9 cellular contexts compared by ENCODE assay signal in genomic region chr7:74203157-74203556, GRCh38. TPM values are rescaled to one million over a fixed set of nuclear protein-coding genes. Genes with fewer than 3 reads are reported as not detected.
DNase-seq lines count a peak whose midpoint lies in the region; ATAC-seq, FAIRE-seq and TF ChIP-seq lines count a peak whose summit lies in the region.
"Had no signal": no experiment of that assay in that cellular context is flagged by ENCODE, and none has a peak within 500 bp of the region (broad histone marks: within the 10 kb centered on the region; RNA-seq: fewer than 3 reads in every experiment).

No MANE protein-coding gene starts in this region.

- no peaks in the 10 kb centered on the region for H3K9me3 Mint-ChIP-seq in GM23338

- no peaks in the 10 kb centered on the region for H3K9me3 ChIP-seq in small intestine (ENCODE audit: control insufficient read depth, low read depth)
- H3K9me3 ChIP-seq: heart left ventricle had no signal

- DNase-seq in AG09319 (ENCODE audit: extremely low read depth, low read depth) (no peak), GM23338 (ENCODE audit: low spot score) (peak; percentile 82), SK-MEL-5 (ENCODE audit: low read depth, low spot score) (peak; percentile 77), fibroblast of the aortic adventitia (ENCODE audit: low read depth) (peak; percentile 67), small intestine (peak; percentile 66), NCI-H1436 (lab: John Stamatoyannopoulos, UW) (no peak)
- no peak for DNase-seq in stimulated activated CD4-positive, alpha-beta T cell treated with anti-CD3 and anti-CD28 coated beads, Interleukin-1b, Interleukin-23, amount 100 ng/mL, for 48 hours

- H3K4me1 Mint-ChIP-seq in GM23338 = peaks cover 4% of the 10 kb centered on the region; the same call in 2 of the 3 replicates

- H3K4me2 ChIP-seq in GM23338 = no peak overlapping the region

- H3F3A ChIP-seq in GM23338 (replicated peaks; ENCODE audit: low read depth) = peaks cover 22% of the 10 kb centered on the region

- H3K27ac ChIP-seq in GM23338 (ENCODE audit: low read depth) = no peak overlapping the region
- H3K27ac ChIP-seq in small intestine (ENCODE audit: low read depth in 1 of 2, low read length in 1 of 2) = no peak overlapping the region

- no peak overlapping the region for H2AFZ ChIP-seq in GM23338

- TF ChIP-seq CTCF in AG09319 (IDR thresholded peaks at IDR 0.05; ENCODE audit: low read depth, low read length) (peak; percentile 68), GM23338 (conservative IDR thresholded peaks at IDR 0.05; ENCODE audit: low read depth in 2 of 2) (peak; percentile 69 to 76), fibroblast of the aortic adventitia (IDR thresholded peaks at IDR 0.05; ENCODE audit: insufficient read depth, low read length) (peak; percentile 67)

- peaks cover 16% of the 10 kb centered on the region for H3K27me3 Mint-ChIP-seq in GM23338 (ENCODE audit: insufficient read depth, low read depth, poor library complexity)

- no peaks in the 10 kb centered on the region for H3K9me2 ChIP-seq in GM23338 (ENCODE audit: insufficient read depth)

- H3K79me2 ChIP-seq in GM23338 (replicated peaks; ENCODE audit: insufficient read depth) = no peaks in the 10 kb centered on the region

- H3K4me3 Mint-ChIP-seq in GM23338 = no peak overlapping the region

- H3K27ac Mint-ChIP-seq in GM23338 = no peak overlapping the region

- no peak overlapping the region for H3K4me3 ChIP-seq in GM23338
- no peak overlapping the region for H3K4me3 ChIP-seq in fibroblast of the aortic adventitia (ENCODE audit: low read depth, low read length)
- H3K4me3 ChIP-seq in small intestine (ENCODE audit: low read depth in 1 of 2, low read length in 2 of 2) = no peak overlapping the region
- H3K4me3 ChIP-seq: heart left ventricle had no signal

- no peaks in the 10 kb centered on the region for H3K36me3 ChIP-seq in GM23338 (ENCODE audit: insufficient read depth)
- H3K36me3 ChIP-seq in small intestine (ENCODE audit: control insufficient read depth in 2 of 2, insufficient read depth in 2 of 2, low read length in 2 of 2) = no peaks in the 10 kb centered on the region

- no peaks in the 10 kb centered on the region; the same call in 1 of the 2 replicates for H4K20me1 ChIP-seq in GM23338 (replicated peaks; ENCODE audit: insufficient read depth)

- 8 to 49% (median 19%) methylated on average over 10 of the region's 10 CpGs for WGBS in small intestine, 3 donors

- no peaks in the 10 kb centered on the region for H3K27me3 ChIP-seq in GM23338 (ENCODE audit: insufficient read depth)
- H3K27me3 ChIP-seq in small intestine (ENCODE audit: control insufficient read depth in 2 of 2, insufficient read depth in 2 of 2, low read length in 2 of 2) = no peaks in the 10 kb centered on the region
- H3K27me3 ChIP-seq: heart left ventricle had no signal

- ATAC-seq in GM23338 = peak; percentile 16
- ATAC-seq in GM19324 (IDR thresholded peaks at IDR 0.05; ENCODE audit: low FRiP score, unreplicated experiment) = no peak

- in situ Hi-C loops in SK-MEL-5 (cut with HindIII; ENCODE audit: low pct_unique_long_range_greater_than_20kb, low sequenced_read_pairs) = no loop called here

- H3K4me1 ChIP-seq in GM23338 (ENCODE audit: insufficient read depth) = no peaks in the 10 kb centered on the region
- no peaks in the 10 kb centered on the region for H3K4me1 ChIP-seq in small intestine (ENCODE audit: control insufficient read depth in 2 of 2, insufficient read depth in 1 of 2, low read depth in 1 of 2, low read length in 1 of 2)

- H3K36me3 Mint-ChIP-seq in GM23338 (ENCODE audit: low read depth) = no peaks in the 10 kb centered on the region

- FAIRE-seq in small intestine (lab: Jason Lieb, UNC) = no peak

TF ChIP-seq in GM23338, 12 proteins besides CTCF, POLR2A, EP300 and RAD21:
- TF ChIP-seq POLR2AphosphoS5 (IDR thresholded peaks at IDR 0.05; ENCODE audit: low read depth) = no peak
- TF ChIP-seq EZH2 (IDR thresholded peaks at IDR 0.05; ENCODE audit: low read depth, unreplicated experiment) = no peak
- TF ChIP-seq REST (IDR thresholded peaks at IDR 0.05; ENCODE audit: unreplicated experiment) = no peak
- no peak for TF ChIP-seq ETS1 (IDR thresholded peaks at IDR 0.05)

RNA-seq across cellular contexts. Expression of gene LAT2, which starts 6.6 kb away (rescaled TPM):
- total RNA-seq in GM23338 (2014; rRNA removed; shearing (Covaris generic)) = 0.08 TPM in 1 of 2 replicates, not detected in the other
- polyA plus RNA-seq in GM23338 (2016; fragmentation: Nextera tagmentation; extraction: Ambion mirVana) (0.94 and 1.5 TPM in 2 replicates), small intestine (1 to 10 TPM; 2.9 to 5.9 (median 5.8) TPM)
- 0.48 and 1.3 TPM in 2 replicates for total RNA-seq in SK-MEL-5 (2014; rRNA removed; shearing (Covaris generic))
- 0.42 and 3.0 TPM in 2 replicates for polyA plus RNA-seq in SK-MEL-5 (2015; cell fraction: cytosol; rRNA removed)
- 1.6 and 1.8 TPM in 2 replicates for polyA plus RNA-seq in SK-MEL-5 (2015; cell fraction: nucleus; rRNA removed)
- 0.18 TPM in 1 of 2 replicates, not detected in the other for total RNA-seq in fibroblast of the aortic adventitia (ENCODE audit: low replicate concordance)

RNA-seq across cellular contexts. Expression of gene EIF4H, which starts 29.0 kb away (rescaled TPM):
- total RNA-seq in GM23338 (2014; rRNA removed; shearing (Covaris generic)) = 298 and 309 TPM in 2 replicates
- polyA plus RNA-seq in GM23338 (2016; fragmentation: Nextera tagmentation; extraction: Ambion mirVana) (183 and 197 TPM in 2 replicates), small intestine (100 to 1,000 TPM; 158 to 229 (median 162) TPM)
- total RNA-seq in SK-MEL-5 (2014; rRNA removed; shearing (Covaris generic)) = 326 and 351 TPM in 2 replicates
- 323 and 367 TPM in 2 replicates for polyA plus RNA-seq in SK-MEL-5 (2015; cell fraction: cytosol; rRNA removed)
- 130 and 160 TPM in 2 replicates for polyA plus RNA-seq in SK-MEL-5 (2015; cell fraction: nucleus; rRNA removed)
- total RNA-seq in fibroblast of the aortic adventitia (ENCODE audit: low replicate concordance) = 198 and 225 TPM in 2 replicates

RNA-seq across cellular contexts. Expression of gene RFC2, which starts 51.0 kb away (rescaled TPM):
- total RNA-seq in GM23338 (2014; rRNA removed; shearing (Covaris generic)) = 62.4 and 75.2 TPM in 2 replicates
- polyA plus RNA-seq in GM23338 (2016; fragmentation: Nextera tagmentation; extraction: Ambion mirVana) (55.3 and 56.4 TPM in 2 replicates), small intestine (10 to 100 TPM in 2 of 3 donors, 1 to 10 TPM in 1; 5.4 to 27.1 (median 12.2) TPM)
- 51.0 and 55.7 TPM in 2 replicates for total RNA-seq in SK-MEL-5 (2014; rRNA removed; shearing (Covaris generic))
- polyA plus RNA-seq in SK-MEL-5 (2015; cell fraction: cytosol; rRNA removed) = 53.3 and 58.9 TPM in 2 replicates
- polyA plus RNA-seq in SK-MEL-5 (2015; cell fraction: nucleus; rRNA removed) = 12.2 and 12.4 TPM in 2 replicates
- 2.5 and 39.0 TPM in 2 replicates for total RNA-seq in fibroblast of the aortic adventitia (ENCODE audit: low replicate concordance)

Comparison
In these comparisons a context has a peak if more than half of its experiments do, and no peak if none do; other contexts are left out.
1. DNase-seq: peak in GM23338 (single experiment), SK-MEL-5 (single experiment), fibroblast of the aortic adventitia (single experiment) and small intestine (single experiment); none in AG09319 (single experiment), stimulated activated CD4-positive, alpha-beta T cell treated with anti-CD3 and anti-CD28 coated beads, Interleukin-1b, Interleukin-23, amount 100 ng/mL, for 48 hours (single experiment) and NCI-H1436 (single experiment).
2. Peak in every context shown above with its lines, with median percentiles within 50 percentile points of each other: CTCF ChIP-seq.